ENCODE assay signal across 13 cellular contexts in the genomic region with DNA sequence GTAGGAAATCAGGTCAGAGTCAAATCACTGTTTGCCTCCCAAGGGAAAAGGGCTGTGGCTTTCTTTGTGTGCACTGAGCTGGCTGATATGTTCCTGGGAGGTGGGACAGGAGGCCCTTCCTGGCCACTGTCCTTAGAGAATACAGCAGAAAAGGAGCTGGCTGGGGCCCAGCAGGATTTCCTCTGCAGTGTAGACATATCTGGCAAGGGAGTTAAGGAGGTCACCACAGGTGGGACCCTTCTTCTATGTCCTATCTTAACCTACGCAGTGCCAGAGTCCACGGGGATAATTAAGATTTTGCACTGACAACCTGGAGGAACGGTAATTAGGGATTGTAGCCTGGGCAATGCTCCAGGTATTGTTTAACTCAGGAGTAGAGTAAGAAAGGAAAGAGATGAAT.
"Had no signal": no experiment of that assay in that cellular context is flagged by ENCODE, and none has a peak within 500 bp of the region (broad histone marks: within the 10 kb centered on the region; RNA-seq: fewer than 3 reads in every experiment).

No MANE protein-coding gene starts in this region.

- H3K27ac Mint-ChIP-seq: activated naive CD4-positive, alpha-beta T cell treated with anti-CD3 and anti-CD28 coated beads, Interleukin-2, amount 50 U/mL, for 24 hours; dendritic cell treated with granulocyte-macrophage colony-stimulating factor and Interleukin-4, amounts not matched to agents 40 ng/mL and 50 ng/mL, for 4 days; memory B cell; nephron progenitor cell; stimulated activated naive B cell treated with anti-CD40 and anti-IgM and Interleukin-4, amounts not matched to agents 10 μg/mL and 1 μg/mL and 100 μg/mL, for 72 hours had no signal

- H3K9me3 Mint-ChIP-seq: activated naive CD4-positive, alpha-beta T cell treated with anti-CD3 and anti-CD28 coated beads, Interleukin-2, amount 50 U/mL, for 24 hours; central memory CD8-positive, alpha-beta T cell; dendritic cell treated with granulocyte-macrophage colony-stimulating factor and Interleukin-4, amounts not matched to agents 40 ng/mL and 50 ng/mL, for 4 days; memory B cell; nephron progenitor cell; stimulated activated naive B cell treated with anti-CD40 and anti-IgM and Interleukin-4, amounts not matched to agents 10 μg/mL and 1 μg/mL and 100 μg/mL, for 72 hours had no signal

- H3K4me3 ChIP-seq: SK-N-MC had no signal

- H3K36me3 Mint-ChIP-seq: activated naive CD4-positive, alpha-beta T cell treated with anti-CD3 and anti-CD28 coated beads, Interleukin-2, amount 50 U/mL, for 24 hours; memory B cell; stimulated activated naive B cell treated with anti-CD40 and anti-IgM and Interleukin-4, amounts not matched to agents 10 μg/mL and 1 μg/mL and 100 μg/mL, for 72 hours had no signal

- DNase-seq: activated T-cell treated with anti-CD3 and anti-CD28 coated beads, Interleukin-2, amount 50 U/mL, for 1 hour; glutamatergic neuron; nephron progenitor cell; stimulated activated naive B cell treated with anti-CD40 and anti-IgM and Interleukin-4, amounts not matched to agents 10 μg/mL and 1 μg/mL and 100 μg/mL, for 72 hours; substantia nigra had no signal

- H3K4me1 ChIP-seq: parathyroid adenoma had no signal

- H3K9ac ChIP-seq: parathyroid adenoma had no signal

- ATAC-seq: esophagus mucosa; left lobe of liver; stimulated activated naive B cell treated with anti-CD40 and anti-IgM and Interleukin-4, amounts not matched to agents 10 μg/mL and 1 μg/mL and 100 μg/mL, for 72 hours had no signal

- H2AFZ ChIP-seq: parathyroid adenoma had no signal

- H3K4me1 Mint-ChIP-seq: activated naive CD4-positive, alpha-beta T cell treated with anti-CD3 and anti-CD28 coated beads, Interleukin-2, amount 50 U/mL, for 24 hours; central memory CD8-positive, alpha-beta T cell; memory B cell; stimulated activated naive B cell treated with anti-CD40 and anti-IgM and Interleukin-4, amounts not matched to agents 10 μg/mL and 1 μg/mL and 100 μg/mL, for 72 hours had no signal

- H3K27ac ChIP-seq: parathyroid adenoma, SK-N-MC had no signal

- H3K79me2 ChIP-seq: parathyroid adenoma had no signal

- H3K4me3 Mint-ChIP-seq: activated naive CD4-positive, alpha-beta T cell treated with anti-CD3 and anti-CD28 coated beads, Interleukin-2, amount 50 U/mL, for 24 hours; central memory CD8-positive, alpha-beta T cell; dendritic cell treated with granulocyte-macrophage colony-stimulating factor and Interleukin-4, amounts not matched to agents 40 ng/mL and 50 ng/mL, for 4 days; memory B cell; nephron progenitor cell; stimulated activated naive B cell treated with anti-CD40 and anti-IgM and Interleukin-4, amounts not matched to agents 10 μg/mL and 1 μg/mL and 100 μg/mL, for 72 hours had no signal
